Comparison of ENCODE assay signal across 28 cellular contexts in genomic region chr6:167331565-167331964, GRCh38. TPM values are rescaled to one million over a fixed set of nuclear protein-coding genes. Genes with fewer than 3 reads are reported as not detected.
DNase-seq lines count a peak whose midpoint lies in the region; ATAC-seq and TF ChIP-seq lines count a peak whose summit lies in the region.
"Had no signal": no experiment of that assay in that cellular context is flagged by ENCODE, and none has a peak within 500 bp of the region (broad histone marks: within the 10 kb centered on the region; RNA-seq: fewer than 3 reads in every experiment).

No MANE protein-coding gene starts in this region.

- H3K27me3 Mint-ChIP-seq in progenitor cell of endocrine pancreas: no peaks in the 10 kb centered on the region

- H3K9ac ChIP-seq in colonic mucosa (ENCODE audit: low read depth in 2 of 2, low read length in 2 of 2): no peak overlapping the region

- H3K4me3 Mint-ChIP-seq in progenitor cell of endocrine pancreas (ENCODE audit: low read depth): no peak overlapping the region
- H3K4me3 Mint-ChIP-seq: B cell; CD8-positive, alpha-beta T cell had no signal

- H3K27ac ChIP-seq in colonic mucosa: no peak overlapping the region
- H3K27ac ChIP-seq: 22Rv1, C4-2B, Peyer's patch had no signal

- peak; percentile 69 for DNase-seq in NCI-H1092 treated with DMSO at 0.1 percent for 48 hours (lab: John Stamatoyannopoulos, UW)
- no peak for DNase-seq in NCI-H1092 (lab: John Stamatoyannopoulos, UW)
- DNase-seq in NCI-H2029 (lab: John Stamatoyannopoulos, UW): peak; percentile 47
- DNase-seq in left lobe of liver (ENCODE audit: low spot score): no peak
- no peak for DNase-seq in progenitor cell of endocrine pancreas (ENCODE audit: low spot score, unreplicated experiment)
- DNase-seq in colonic mucosa: no peak
- DNase-seq: Caco-2; CD8-positive, alpha-beta T cell; DMS79 treated with DMSO at 0.1 percent for 48 hours; Kasumi-1; MV-4-11; NCI-H1694; NCI-H2081 treated with DMSO at 0.1 percent for 48 hours; NCI-H2171 treated with DMSO at 0.1 percent for 48 hours; NCI-H345; NCI-H524 treated with DMSO at 0.1 percent for 48 hours; Peyer's patch; SHP77 treated with DMSO at 0.1 percent for 48 hours had no signal

- no peak overlapping the region for H3K4me3 ChIP-seq in colonic mucosa
- H3K4me3 ChIP-seq: K562, Peyer's patch had no signal

- no peak for TF ChIP-seq CTCF in progenitor cell of endocrine pancreas (IDR thresholded peaks at IDR 0.05; ENCODE audit: unreplicated experiment)
- no peak for TF ChIP-seq CTCF in colonic mucosa (IDR thresholded peaks at IDR 0.05)

- ATAC-seq in left lobe of liver (peak; percentile 47), HG02759 (IDR thresholded peaks at IDR 0.05; ENCODE audit: unreplicated experiment) (no peak), HG02623 (IDR thresholded peaks at IDR 0.05; ENCODE audit: unreplicated experiment) (no peak)
- ATAC-seq: CD8-positive, alpha-beta T cell; HCT116; K562 had no signal

- no peaks in the 10 kb centered on the region for H3K27me3 ChIP-seq in colonic mucosa
- H3K27me3 ChIP-seq: Peyer's patch had no signal

- no peaks in the 10 kb centered on the region for H3K9me3 ChIP-seq in colonic mucosa
- H3K9me3 ChIP-seq: Caco-2, Peyer's patch had no signal

- H3K9me3 Mint-ChIP-seq in progenitor cell of endocrine pancreas (ENCODE audit: low read depth): peaks cover 4% of the 10 kb centered on the region
- H3K9me3 Mint-ChIP-seq: CD8-positive, alpha-beta T cell had no signal

- H3K36me3 ChIP-seq in colonic mucosa: no peaks in the 10 kb centered on the region
- H3K36me3 ChIP-seq: Peyer's patch had no signal

- no peaks in the 10 kb centered on the region for H3K4me1 ChIP-seq in colonic mucosa
- H3K4me1 ChIP-seq: Caco-2, Peyer's patch had no signal

- intact Hi-C loops in colonic mucosa (cut with DNase I): no loop called here

- peaks cover 2% of the 10 kb centered on the region for H3K36me3 Mint-ChIP-seq in progenitor cell of endocrine pancreas (ENCODE audit: insufficient read depth)
- H3K36me3 Mint-ChIP-seq: CD8-positive, alpha-beta T cell had no signal

- H3K4me1 Mint-ChIP-seq in progenitor cell of endocrine pancreas (ENCODE audit: low read depth): peaks cover 7% of the 10 kb centered on the region

- H3K27ac Mint-ChIP-seq in progenitor cell of endocrine pancreas: peak overlapping the region; percentile 16
- H3K27ac Mint-ChIP-seq: B cell; CD8-positive, alpha-beta T cell had no signal

RNA-seq across cellular contexts. Expression of gene TTLL2, which starts 6.7 kb away (rescaled TPM):
- not detected for total RNA-seq in left lobe of liver
- not detected in 2 replicates for total RNA-seq in progenitor cell of endocrine pancreas
- not detected for total RNA-seq in colonic mucosa
- total RNA-seq: B cell; Caco-2; CD8-positive, alpha-beta T cell; H4; K562; M059J; OCI-LY7; Peyer's patch had no signal

RNA-seq across cellular contexts. Expression of gene UNC93A, which starts 40.5 kb away (rescaled TPM):
- total RNA-seq in left lobe of liver (5.3 TPM), progenitor cell of endocrine pancreas (8.1 and 12.8 TPM in 2 replicates), colonic mucosa (1 to 10 TPM in 1 of 2 donors, under 1 TPM in 1; 0.53 to 2.5 TPM)
- total RNA-seq: B cell; CD8-positive, alpha-beta T cell; H4; K562; M059J; OCI-LY7 had no signal

Comparison
In these comparisons a context has a peak if more than half of its experiments do, and no peak if none do; other contexts are left out.
1. DNase-seq: peak in NCI-H1092 treated with DMSO at 0.1 percent for 48 hours (single experiment) and NCI-H2029 (single experiment); none in NCI-H1092 (single experiment), left lobe of liver (single experiment), progenitor cell of endocrine pancreas (single experiment) and colonic mucosa (single experiment).